8 cellular contexts compared by ENCODE assay signal in genomic region chr17:50372222-50372621, GRCh38. TPM values are rescaled to one million over a fixed set of nuclear protein-coding genes. Genes with fewer than 3 reads are reported as not detected.
A peak's percentile ranks its signal among the peaks of the same experiment; 100 is the strongest.
DNase-seq lines count a peak whose midpoint lies in the region; ATAC-seq and TF ChIP-seq lines count a peak whose summit lies in the region.

No MANE protein-coding gene starts in this region.

- H3K4me1 Mint-ChIP-seq in WTC11 = peaks cover 22% of the 10 kb centered on the region

- no peaks in the 10 kb centered on the region for H3F3A ChIP-seq in GM23248 (ENCODE audit: insufficient read depth)

- H3K27me3 Mint-ChIP-seq in WTC11 (ENCODE audit: low read depth) = no peaks in the 10 kb centered on the region

- WGBS in GM23248 (ENCODE audit: low coverage in 1 of 2, low lambda C conversion rate in 2 of 2, missing lambda C conversion rate in 2 of 2), 2 experiments = 21 to 22% methylated on average over 10 of the region's 10 CpGs
- WGBS in heart right ventricle, 2 donors = 26 to 28% methylated on average over 10 of the region's 10 CpGs

- H2AFZ ChIP-seq in GM23248 = peak overlapping the region; percentile 88

- H3K4me2 ChIP-seq in GM23248 (ENCODE audit: unreplicated experiment) = peak overlapping the region; percentile 98

- POLR2A ChIA-PET in WTC11 (lab: Charles Lee) = interaction anchor here (0.5 kb wide), 1 partner anchor 248 kb away, joined by 3 read pairs; no protein-coding TSS in a partner anchor

- H3K27ac ChIP-seq in GM23248 (peak overlapping the region; percentile 87; the same call in 1 of the 2 replicates), heart right ventricle (peak overlapping the region; percentile 82 to 98 (median 96))

- H3K9me3 ChIP-seq in GM23248 (ENCODE audit: low read depth) = no peaks in the 10 kb centered on the region
- no peaks in the 10 kb centered on the region for H3K9me3 ChIP-seq in heart right ventricle

- TF ChIP-seq CTCF in WTC11 (IDR thresholded peaks at IDR 0.05) (no peak), heart right ventricle (IDR thresholded peaks at IDR 0.05) (no peak)

- H3K27me3 ChIP-seq in GM23248 (replicated peaks; ENCODE audit: insufficient read depth) (no peaks in the 10 kb centered on the region), heart right ventricle (no peaks in the 10 kb centered on the region)

- ATAC-seq in WTC11 (no peak), heart right ventricle (peak in 2 of 8 donors; percentile 6 to 8), HG03520 (IDR thresholded peaks at IDR 0.05; ENCODE audit: unreplicated experiment) (no peak), GM21576 (IDR thresholded peaks at IDR 0.05; ENCODE audit: unreplicated experiment) (no peak)

- H3K4me1 ChIP-seq in GM23248 (ENCODE audit: insufficient read depth) (peaks cover 4% of the 10 kb centered on the region; the same call in 1 of the 2 replicates), heart right ventricle (peaks cover 0 to 22% (median 19%) of the 10 kb centered on the region in 9 donors)

- H3K4me3 Mint-ChIP-seq in WTC11 = peak overlapping the region; percentile 99

- H3K36me3 ChIP-seq in GM23248 (ENCODE audit: low read depth) (peaks cover 22% of the 10 kb centered on the region), heart right ventricle (peaks cover 0 to 40% (median 33%) of the 10 kb centered on the region in 9 donors)

- CTCF ChIA-PET in WTC11 (lab: Charles Lee) = interaction anchor here (0.7 to 3.4 kb wide), 5 partner anchors 10 to 426 kb away, joined by 3 to 16 read pairs (median 5); partner anchors contain the start of gene LRRC59

- peak overlapping the region; percentile 92 for H3K9ac ChIP-seq in GM23248

- H3K9me3 Mint-ChIP-seq in WTC11 = no peaks in the 10 kb centered on the region

- peak overlapping the region; percentile 99; the same call in 1 of the 2 replicates for H3K27ac Mint-ChIP-seq in WTC11

- H3K4me3 ChIP-seq in GM23248 (peak overlapping the region; percentile 95), heart right ventricle (peak overlapping the region; percentile 44 to 89 (median 76)), skeletal muscle cell (ENCODE audit: low read depth, low read length) (peak overlapping the region; percentile 66)

- H3K79me2 ChIP-seq in GM23248 (ENCODE audit: insufficient read depth) = peaks cover 28% of the 10 kb centered on the region

- intact Hi-C loops in heart right ventricle (cut with DNase I) = no loop called here

- in situ Hi-C loops in GM23248 (cut with MboI) (no loop called here), G401 (cut with HindIII; ENCODE audit: low sequenced_read_pairs) (no loop called here)

- no peaks in the 10 kb centered on the region for H4K20me1 ChIP-seq in GM23248 (ENCODE audit: insufficient read depth)

- peaks cover 52% of the 10 kb centered on the region for H3K36me3 Mint-ChIP-seq in WTC11

- DNase-seq in GM23248 (no peak), WTC11 (ENCODE audit: low spot score) (no peak), heart right ventricle (no peak), skeletal muscle cell (ENCODE audit: low read depth) (no peak), AG08395 (ENCODE audit: low spot score) (no peak), G401 (ENCODE audit: low spot score) (no peak)

- H3K9me2 ChIP-seq in GM23248 (ENCODE audit: insufficient read depth) = no peaks in the 10 kb centered on the region

TF ChIP-seq in WTC11, 78 proteins besides CTCF, POLR2A, EP300 and RAD21 (continues in another document):
- TF ChIP-seq SMAD4 (CRISPR knock-in tag; IDR thresholded peaks at IDR 0.05) (no peak), ETV6 (CRISPR knock-in tag; IDR thresholded peaks at IDR 0.05) (no peak), HMGA2 (CRISPR knock-in tag; IDR thresholded peaks at IDR 0.05) (no peak), TEAD4 (CRISPR knock-in tag; IDR thresholded peaks at IDR 0.05) (no peak), ESRRA (CRISPR knock-in tag; IDR thresholded peaks at IDR 0.05; ENCODE audit: borderline replicate concordance) (no peak), E2F1 (CRISPR knock-in tag; IDR thresholded peaks at IDR 0.05) (no peak), FOXP4 (CRISPR knock-in tag; IDR thresholded peaks at IDR 0.05) (no peak), OVOL2 (CRISPR knock-in tag; IDR thresholded peaks at IDR 0.05; ENCODE audit: borderline replicate concordance) (no peak), SP1 (CRISPR knock-in tag; conservative IDR thresholded peaks at IDR 0.05) (no peak)
- TF ChIP-seq, protein P1, sequence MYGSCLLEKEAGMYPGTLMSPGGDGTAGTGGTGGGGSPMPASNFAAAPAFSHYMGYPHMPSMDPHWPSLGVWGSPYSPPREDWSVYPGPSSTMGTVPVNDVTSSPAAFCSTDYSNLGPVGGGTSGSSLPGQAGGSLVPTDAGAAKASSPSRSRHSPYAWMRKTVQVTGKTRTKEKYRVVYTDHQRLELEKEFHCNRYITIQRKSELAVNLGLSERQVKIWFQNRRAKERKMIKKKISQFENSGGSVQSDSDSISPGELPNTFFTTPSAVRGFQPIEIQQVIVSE (CRISPR knock-in tag; IDR thresholded peaks at IDR 0.05; ENCODE audit: borderline replicate concordance) = no peak

RNA-seq across cellular contexts. Expression of gene MRPL27, which starts 0.8 kb away (rescaled TPM):
- 49.3 and 57.9 TPM in 2 replicates for total RNA-seq in GM23248 (2014; rRNA removed; shearing (Covaris generic))
- polyA plus RNA-seq in GM23248 (2016; fragmentation: Nextera tagmentation; extraction: Ambion mirVana) (115 and 120 TPM in 2 replicates), heart right ventricle (100 to 1,000 TPM; 241 to 253 TPM)
- total RNA-seq in WTC11 (2021) (66.7 to 80.5 TPM (median 69.8 TPM) in 3 replicates), heart right ventricle (10 to 100 TPM; 54.8 to 90.0 (median 63.0) TPM)
- total RNA-seq in G401 (2014; rRNA removed; shearing (Covaris generic)) = 69.9 and 84.5 TPM in 2 replicates

RNA-seq across cellular contexts. Expression of gene EME1, which starts 0.8 kb away (rescaled TPM):
- total RNA-seq in GM23248 (2014; rRNA removed; shearing (Covaris generic)) = 1.1 and 4.3 TPM in 2 replicates
- polyA plus RNA-seq in GM23248 (2016; fragmentation: Nextera tagmentation; extraction: Ambion mirVana) = 3.8 and 4.1 TPM in 2 replicates
- total RNA-seq in WTC11 (2021) = 22.8 to 27.1 TPM (median 24.9 TPM) in 3 replicates
- 1 to 10 TPM in 2 of 10 donors, under 1 TPM in 8; 0.25 to 1.8 (median 0.67) TPM for total RNA-seq in heart right ventricle
- polyA plus RNA-seq in heart right ventricle = under 1 TPM; 0.20 to 0.51 TPM
- 6.6 and 21.6 TPM in 2 replicates for total RNA-seq in G401 (2014; rRNA removed; shearing (Covaris generic))

RNA-seq across cellular contexts. Expression of gene LRRC59, which starts 25.1 kb away (rescaled TPM):
- total RNA-seq in GM23248 (2014; rRNA removed; shearing (Covaris generic)) = 144 and 164 TPM in 2 replicates
- polyA plus RNA-seq in GM23248 (2016; fragmentation: Nextera tagmentation; extraction: Ambion mirVana) = 110 and 111 TPM in 2 replicates
- 89.3 to 108 TPM (median 90.4 TPM) in 3 replicates for total RNA-seq in WTC11 (2021)
- 10 to 100 TPM; 19.2 to 48.3 (median 24.7) TPM for total RNA-seq in heart right ventricle
- 10 to 100 TPM; 11.4 to 83.1 TPM for polyA plus RNA-seq in heart right ventricle
- 150 and 182 TPM in 2 replicates for total RNA-seq in G401 (2014; rRNA removed; shearing (Covaris generic))

RNA-seq across cellular contexts. Expression of gene XYLT2, which starts 26.3 kb away (rescaled TPM):
- 43.6 and 70.1 TPM in 2 replicates for total RNA-seq in GM23248 (2014; rRNA removed; shearing (Covaris generic))
- polyA plus RNA-seq in GM23248 (2016; fragmentation: Nextera tagmentation; extraction: Ambion mirVana) = 25.3 and 27.3 TPM in 2 replicates
- 35.7 to 39.7 TPM (median 37.9 TPM) in 3 replicates for total RNA-seq in WTC11 (2021)
- 10 to 100 TPM; 11.2 to 17.1 (median 11.9) TPM for total RNA-seq in heart right ventricle
- polyA plus RNA-seq in heart right ventricle = 10 to 100 TPM in 1 of 2 donors, 1 to 10 TPM in 1; 8.1 to 14.6 TPM
- 31.5 and 33.5 TPM in 2 replicates for total RNA-seq in G401 (2014; rRNA removed; shearing (Covaris generic))

RNA-seq across cellular contexts. Expression of gene ACSF2, which starts 53.8 kb away (rescaled TPM):
- total RNA-seq in GM23248 (2014; rRNA removed; shearing (Covaris generic)) = 8.6 and 18.7 TPM in 2 replicates
- 3.2 and 3.7 TPM in 2 replicates for polyA plus RNA-seq in GM23248 (2016; fragmentation: Nextera tagmentation; extraction: Ambion mirVana)
- 19.1 to 19.9 TPM (median 19.7 TPM) in 3 replicates for total RNA-seq in WTC11 (2021)
- total RNA-seq in heart right ventricle = 10 to 100 TPM in 9 of 10 donors, 1 to 10 TPM in 1; 9.9 to 45.0 (median 19.7) TPM
- polyA plus RNA-seq in heart right ventricle = 10 to 100 TPM in 1 of 2 donors, 1 to 10 TPM in 1; 7.9 to 26.9 TPM
- 58.8 and 69.4 TPM in 2 replicates for total RNA-seq in G401 (2014; rRNA removed; shearing (Covaris generic))
